Comparison of ENCODE assay signal across 27 cellular contexts in genomic region chr2:16002144-16002543, GRCh38.
"Had no signal": no experiment of that assay in that cellular context is flagged by ENCODE, and none has a peak within 500 bp of the region (broad histone marks: within the 10 kb centered on the region; RNA-seq: fewer than 3 reads in every experiment).

No MANE protein-coding gene starts in this region.

- H3K27ac ChIP-seq: colonic mucosa, coronary artery, dorsolateral prefrontal cortex, epithelial cell of prostate, esophagus muscularis mucosa, esophagus squamous epithelium, foreskin keratinocyte, gastrocnemius medialis, gastroesophageal sphincter, heart left ventricle, heart right ventricle had no signal

- DNase-seq: colonic mucosa; cortex of kidney; dermis blood vessel endothelial cell; dorsolateral prefrontal cortex; effector CD4-positive, alpha-beta T cell; effector CD8-positive, alpha-beta T cell; effector memory CD4-positive, alpha-beta T cell; effector memory CD8-positive, alpha-beta T cell; endodermal cell; erythroblast; esophagus squamous epithelium; foreskin fibroblast; foreskin keratinocyte; foreskin melanocyte; gastrocnemius medialis; glutamatergic neuron; head of caudate nucleus; heart left ventricle; heart right ventricle had no signal

- H3K4me1 ChIP-seq: colonic mucosa, esophagus muscularis mucosa, foreskin keratinocyte, gastrocnemius medialis, gastroesophageal sphincter, heart left ventricle had no signal

- H3K36me3 ChIP-seq: colonic mucosa, esophagus muscularis mucosa, esophagus squamous epithelium, gastrocnemius medialis, gastroesophageal sphincter, heart left ventricle, heart right ventricle had no signal

- FAIRE-seq: colon, endometrium, endothelial cell of umbilical vein, frontal cortex had no signal

- H3K9me3 ChIP-seq: colonic mucosa, esophagus muscularis mucosa, esophagus squamous epithelium, gastrocnemius medialis, gastroesophageal sphincter had no signal

- H3K27me3 ChIP-seq: colonic mucosa, esophagus muscularis mucosa, foreskin keratinocyte, gastrocnemius medialis had no signal

- H3K4me3 ChIP-seq: colonic mucosa, coronary artery, dorsolateral prefrontal cortex, esophagus muscularis mucosa, esophagus squamous epithelium, gastrocnemius medialis, gastroesophageal sphincter, heart left ventricle, heart right ventricle had no signal
